Comparison of ENCODE assay signal across 18 cellular contexts in genomic region chr1:172795741-172796140, GRCh38.
DNase-seq lines count a peak whose midpoint lies in the region; ATAC-seq, FAIRE-seq and TF ChIP-seq lines count a peak whose summit lies in the region.
"Had no signal": no experiment of that assay in that cellular context is flagged by ENCODE, and none has a peak within 500 bp of the region (broad histone marks: within the 10 kb centered on the region; RNA-seq: fewer than 3 reads in every experiment).

No MANE protein-coding gene starts in this region.

- no peaks in the 10 kb centered on the region for H3K79me1 ChIP-seq in H9 (ENCODE audit: insufficient read depth, low read depth, low read length, poor library complexity, severe bottlenecking)

- H3K27ac Mint-ChIP-seq in H9 = no peak overlapping the region
- H3K27ac Mint-ChIP-seq: CD4-positive, alpha-beta T cell had no signal

- H3K27me3 ChIP-seq in HepG2 (ENCODE audit: control insufficient read depth in 1 of 2, insufficient read depth in 2 of 2, low read length in 2 of 2) = no peaks in the 10 kb centered on the region
- no peaks in the 10 kb centered on the region for H3K27me3 ChIP-seq in right lobe of liver
- no peaks in the 10 kb centered on the region for H3K27me3 ChIP-seq in H9 (ENCODE audit: insufficient read depth, low read length)

- H2BK20ac ChIP-seq in H9 (ENCODE audit: low read depth, low read length, poor library complexity, severe bottlenecking) = no peak overlapping the region

- TF ChIP-seq POLR2A in HepG2 (IDR thresholded peaks at IDR 0.05; ENCODE audit: insufficient read depth in 1 of 2, low read depth in 2 of 2, low read length in 2 of 2) (no peak), right lobe of liver (IDR thresholded peaks at IDR 0.05) (no peak)

- H3K4me3 ChIP-seq in HepG2 (replicated peaks in 1 of 3; ENCODE audit: insufficient read depth in 1 of 3, low read depth in 2 of 3, low read length in 3 of 3) = no peak overlapping the region
- H3K4me3 ChIP-seq in right lobe of liver = no peak overlapping the region
- no peak overlapping the region for H3K4me3 ChIP-seq in choroid plexus epithelial cell (ENCODE audit: low read depth, low read length)
- H3K4me3 ChIP-seq: HAP-1 had no signal

- no peak overlapping the region for H3K4me3 Mint-ChIP-seq in H9
- H3K4me3 Mint-ChIP-seq: CD4-positive, alpha-beta T cell had no signal

- H4K5ac ChIP-seq in H9 (ENCODE audit: insufficient read length, low read depth, low read length) = no peak overlapping the region

- H3K36me3 ChIP-seq in HepG2 (replicated peaks in 1 of 2; ENCODE audit: control insufficient read depth in 1 of 2, insufficient read depth in 2 of 2, low read length in 2 of 2) (no peaks in the 10 kb centered on the region), right lobe of liver (no peaks in the 10 kb centered on the region)
- H3K36me3 ChIP-seq: HAP-1 had no signal

- POLR2A ChIA-PET in HepG2 (lab: Yijun Ruan, JAX) = no interaction called here

- no peaks in the 10 kb centered on the region; a peak in 1 of 5 replicates for H3K9me3 Mint-ChIP-seq in H9
- H3K9me3 Mint-ChIP-seq: CD4-positive, alpha-beta T cell had no signal

- TF ChIP-seq RAD21 in HepG2 (CRISPR knock-in tag; IDR thresholded peaks at IDR 0.05) = no peak

- no peak overlapping the region for H2BK120ac ChIP-seq in H9 (ENCODE audit: low read depth, low read length, poor library complexity, severe bottlenecking)

- no peak overlapping the region for H2AK5ac ChIP-seq in H9 (ENCODE audit: insufficient read length, low read length)

- FAIRE-seq in HepG2 (lab: Jason Lieb, UNC) = no peak
- FAIRE-seq: GM12891 had no signal

- H3K27me3 Mint-ChIP-seq in H9 (ENCODE audit: low read depth) = no peaks in the 10 kb centered on the region
- H3K27me3 Mint-ChIP-seq: CD4-positive, alpha-beta T cell had no signal

- no peaks in the 10 kb centered on the region for H3K23me2 ChIP-seq in H9 (ENCODE audit: insufficient read length, low read depth, low read length, poor library complexity, severe bottlenecking)

- no peak overlapping the region for H2BK5ac ChIP-seq in H9 (ENCODE audit: insufficient read length, low read length)

- in situ Hi-C loops in HepG2 (cut with HindIII; ENCODE audit: extremely low pct_ligation_motif_present, low pct_unique_long_range_greater_than_20kb) (no loop called here), SK-MEL-5 (cut with HindIII; ENCODE audit: low pct_unique_long_range_greater_than_20kb, low sequenced_read_pairs) (no loop called here)

- DNase-seq in HepG2 (ENCODE audit: low spot score) (no peak), right lobe of liver (no peak), SK-MEL-5 (ENCODE audit: low read depth, low spot score) (peak; percentile 16), choroid plexus epithelial cell (ENCODE audit: low read depth) (peak; percentile 25), Ammon's horn (ENCODE audit: low spot score) (no peak), H9 (no peak)
- DNase-seq: ACHN; Caco-2; CD4-positive, alpha-beta T cell; DMS53; DND-41; EL; GOT3; Karpas-422; KBM-7 had no signal

- H4K20me1 ChIP-seq in HepG2 (ENCODE audit: insufficient read depth, low read length) = no peaks in the 10 kb centered on the region
- H4K20me1 ChIP-seq in H9 (ENCODE audit: control insufficient read depth, insufficient read depth, insufficient read length) = no peaks in the 10 kb centered on the region

- ATAC-seq in HepG2 (no peak), right lobe of liver (no peak)

- CTCF ChIA-PET in HepG2 (lab: Yijun Ruan, JAX; ENCODE audit: low intra/inter-chr PET ratio, low total read pairs) = no interaction called here

- WGBS in HepG2 (ENCODE audit: low lambda C conversion rate) = 0% methylated on average over 4 of the region's 4 CpGs
- WGBS in right lobe of liver (ENCODE audit: insufficient coverage, low coverage, low lambda C conversion rate, missing lambda C conversion rate) = 56% methylated on average over 4 of the region's 4 CpGs
- no CpG with 5 or more reads among the region's 4 CpGs for WGBS in H9 (ENCODE audit: extremely low coverage, insufficient read length, low lambda C conversion rate)

- TF ChIP-seq EP300 in HepG2 (IDR thresholded peaks at IDR 0.05; ENCODE audit: low read depth in 2 of 2, low read length in 2 of 2) (no peak), HepG2 (CRISPR knock-in tag; IDR thresholded peaks at IDR 0.05; ENCODE audit: borderline replicate concordance) (no peak)

- H3K4me1 Mint-ChIP-seq in H9 = peaks cover 0 to 5% of the 10 kb centered on the region in 2 experiments; a peak in 2 of 4 replicates

- TF ChIP-seq CTCF in HepG2 (CRISPR knock-in tag; IDR thresholded peaks at IDR 0.05) (no peak), right lobe of liver (IDR thresholded peaks at IDR 0.05) (no peak), choroid plexus epithelial cell (conservative IDR thresholded peaks at IDR 0.05; ENCODE audit: low read depth, low read length) (no peak), H9 (conservative IDR thresholded peaks at IDR 0.05) (no peak)

- no peak overlapping the region for H3K4ac ChIP-seq in H9 (ENCODE audit: low read depth, low read length)

- H3K18ac ChIP-seq in H9 (ENCODE audit: insufficient read length, low read depth, low read length) = no peak overlapping the region

- no peak overlapping the region for H2BK15ac ChIP-seq in H9 (ENCODE audit: low read depth, low read length)

- H3K9me3 ChIP-seq in HepG2 (ENCODE audit: low read length) (no peaks in the 10 kb centered on the region), right lobe of liver (no peaks in the 10 kb centered on the region), H9 (ENCODE audit: control insufficient read depth, low read depth, low read length) (no peaks in the 10 kb centered on the region)
- H3K9me3 ChIP-seq: Caco-2, HAP-1 had no signal

- H3K4me1 ChIP-seq in HepG2 (ENCODE audit: insufficient read depth, low read length) (no peaks in the 10 kb centered on the region), right lobe of liver (no peaks in the 10 kb centered on the region), H9 (ENCODE audit: insufficient read depth, low read length) (no peaks in the 10 kb centered on the region)
- H3K4me1 ChIP-seq: Caco-2, HAP-1 had no signal

- H3K27ac ChIP-seq in HepG2 (ENCODE audit: extremely low read length, insufficient read depth, low read length) (no peak overlapping the region), right lobe of liver (no peak overlapping the region), H9 (ENCODE audit: insufficient read length, low read depth, low read length) (no peak overlapping the region)
- H3K27ac ChIP-seq: C4-2B had no signal

- H3K9ac ChIP-seq in HepG2 (ENCODE audit: insufficient read depth, low read depth, low read length) = no peak overlapping the region
- no peak overlapping the region for H3K9ac ChIP-seq in H9 (ENCODE audit: extremely low read depth, insufficient read length, low read length)

- H3T11ph ChIP-seq in H9 (ENCODE audit: low read length) = no peak overlapping the region

- no peaks in the 10 kb centered on the region for H3K79me2 ChIP-seq in HepG2 (ENCODE audit: insufficient read depth, low read length)
- no peaks in the 10 kb centered on the region for H3K79me2 ChIP-seq in H9 (ENCODE audit: insufficient read depth, low read length)

- intact Hi-C loops in HepG2 (cut with micrococcal nuclease; ENCODE audit: unreplicated experiment) (no loop called here), right lobe of liver (cut with DNase I) (no loop called here)

- H3K4me2 ChIP-seq in HepG2 (ENCODE audit: low read depth, low read length) = no peak overlapping the region
- H3K4me2 ChIP-seq in H9 (ENCODE audit: insufficient read depth, insufficient read length, low read length) = no peak overlapping the region

- H3K36me3 Mint-ChIP-seq in H9 (ENCODE audit: insufficient read depth in 1 of 3, low read depth in 3 of 3) = no peaks in the 10 kb centered on the region; a peak in 1 of 7 replicates

- no peak overlapping the region for H4K91ac ChIP-seq in H9 (ENCODE audit: insufficient read length, low read depth, low read length)

- H3K23ac ChIP-seq in H9 (ENCODE audit: insufficient read length, low read depth, low read length) = no peak overlapping the region

- H3K14ac ChIP-seq in H9 (ENCODE audit: insufficient read depth, low read length) = no peak overlapping the region

- no peak overlapping the region for H4K8ac ChIP-seq in H9 (replicated peaks; ENCODE audit: insufficient read length, low read depth, low read length)

- no peak overlapping the region for H2BK12ac ChIP-seq in H9 (ENCODE audit: insufficient read length, low read depth, low read length)

- H2AFZ ChIP-seq in HepG2 (ENCODE audit: low read length) (no peak overlapping the region), H9 (ENCODE audit: low read length) (no peak overlapping the region)

- BruUV-seq in HepG2 (replicated peaks; lab: Mats Ljungman, UMichigan) = no TSS peak

- no peak overlapping the region for H3K56ac ChIP-seq in H9 (ENCODE audit: insufficient read length, low read depth, low read length)

TF ChIP-seq in HepG2, 621 proteins besides CTCF, POLR2A, EP300 and RAD21 (continues in another document):
- TF ChIP-seq ZNF530 (CRISPR knock-in tag; IDR thresholded peaks at IDR 0.05; ENCODE audit: low read depth) = no peak

Comparison
In these comparisons a context has a peak if more than half of its experiments do, and no peak if none do; other contexts are left out.
1. DNase-seq: peak in SK-MEL-5 (single experiment) and choroid plexus epithelial cell (single experiment); none in HepG2 (single experiment), right lobe of liver (0 of 3), Ammon's horn (single experiment) and H9 (single experiment).